Comparison of ENCODE assay signal across 24 cellular contexts in genomic region chr17:46989637-46990431, GRCh38. TPM values are rescaled to one million over a fixed set of nuclear protein-coding genes. Genes with fewer than 3 reads are reported as not detected.
DNase-seq lines count a peak whose midpoint lies in the region; ATAC-seq, FAIRE-seq and TF ChIP-seq lines count a peak whose summit lies in the region.
"Had no signal": no experiment of that assay in that cellular context is flagged by ENCODE, and none has a peak within 500 bp of the region (broad histone marks: within the 10 kb centered on the region; RNA-seq: fewer than 3 reads in every experiment).

No MANE protein-coding gene starts in this region.

- H3K79me2 ChIP-seq in GM12878 (ENCODE audit: control insufficient read depth, insufficient read depth, low read length), result no peaks in the 10 kb centered on the region

- RAD21 ChIA-PET in GM12878 (lab: Charles Lee; ENCODE audit: unreplicated experiment), result no interaction called here

- CTCF ChIA-PET in GM10248 (lab: Yijun Ruan, JAX), result interaction anchor here (1.1 to 1.4 kb wide), 2 partner anchors 11 to 47 kb away, joined by 4 to 6 read pairs; no protein-coding TSS in a partner anchor
- CTCF ChIA-PET in GM12878 (lab: Yijun Ruan, JAX), result no interaction called here

- no peak overlapping the region for H4K91ac ChIP-seq in neuronal stem cell (ENCODE audit: low read depth, low read length, poor library complexity)

- H3K4me3 Mint-ChIP-seq in stimulated activated memory B cell treated with anti-CD40 and anti-IgM and Interleukin-4, amounts not matched to agents 10 μg/mL and 1 μg/mL and 100 μg/mL, for 72 hours, result no peak overlapping the region
- H3K4me3 Mint-ChIP-seq: CD4-positive, CD25-positive, alpha-beta regulatory T cell; CD8-positive, alpha-beta T cell had no signal

- intact Hi-C loops in GM12878 (cut with micrococcal nuclease; ENCODE audit: unreplicated experiment) (no loop called here), breast epithelium (cut with DNase I; ENCODE audit: low total_unique reads) (no loop called here)

- H2BK12ac ChIP-seq in neuronal stem cell (ENCODE audit: low read length), result no peak overlapping the region

- no peak overlapping the region for H3K27ac Mint-ChIP-seq in stimulated activated memory B cell treated with anti-CD40 and anti-IgM and Interleukin-4, amounts not matched to agents 10 μg/mL and 1 μg/mL and 100 μg/mL, for 72 hours
- H3K27ac Mint-ChIP-seq: CD4-positive, CD25-positive, alpha-beta regulatory T cell; CD8-positive, alpha-beta T cell had no signal

- no peak for TF ChIP-seq EP300 in GM12878 (IDR thresholded peaks at IDR 0.05; ENCODE audit: borderline replicate concordance in 1 of 2, control insufficient read depth in 1 of 2, low read depth in 2 of 2, low read length in 2 of 2)

- H3K4me3 ChIP-seq in GM12878 (no peak overlapping the region), neuronal stem cell (ENCODE audit: low read length in 2 of 2) (no peak overlapping the region), breast epithelium (no peak overlapping the region)
- H3K4me3 ChIP-seq: BLaER1, GM23248 had no signal

- TF ChIP-seq CTCF in GM10248 (IDR thresholded peaks at IDR 0.05; ENCODE audit: control extremely low read depth, extremely low read depth, low read depth, missing control alignments), result no peak
- TF ChIP-seq CTCF in GM12878 (IDR thresholded peaks at IDR 0.05 in 2 of 3, conservative IDR thresholded peaks at IDR 0.05 in 1 of 3; ENCODE audit: control insufficient read depth in 2 of 3, extremely low read depth in 1 of 3, insufficient read depth in 1 of 3, low read depth in 3 of 3, low read length in 3 of 3), result no peak
- TF ChIP-seq CTCF in breast epithelium (IDR thresholded peaks at IDR 0.05), result no peak

- TF ChIP-seq RAD21 in GM12878 (IDR thresholded peaks at IDR 0.05; ENCODE audit: insufficient read depth, low read depth, low read length), result no peak

- no peak overlapping the region for H3K23ac ChIP-seq in neuronal stem cell (ENCODE audit: low read depth, low read length, poor library complexity)

- H3K27ac ChIP-seq in GM12878 (ENCODE audit: control insufficient read depth, insufficient read depth) (no peak overlapping the region), neuronal stem cell (replicated peaks; ENCODE audit: low read length) (no peak overlapping the region), breast epithelium (no peak overlapping the region)
- H3K27ac ChIP-seq: BLaER1, C4-2B, GM23248 had no signal

- TF ChIP-seq POLR2A in GM12878 (IDR thresholded peaks at IDR 0.05; ENCODE audit: low read depth, low read length) (no peak), breast epithelium (IDR thresholded peaks at IDR 0.05) (no peak)

- H3K36me3 ChIP-seq in GM12878 (ENCODE audit: control insufficient read depth in 2 of 2, insufficient read depth in 2 of 2, low read length in 1 of 2), result no peaks in the 10 kb centered on the region
- H3K36me3 ChIP-seq in neuronal stem cell (replicated peaks in 1 of 2; ENCODE audit: control insufficient read depth in 2 of 2, insufficient read depth in 2 of 2, low read length in 2 of 2), result no peaks in the 10 kb centered on the region
- H3K36me3 ChIP-seq in breast epithelium, result no peaks in the 10 kb centered on the region
- H3K36me3 ChIP-seq: BLaER1 had no signal

- no peak overlapping the region for H2BK5ac ChIP-seq in neuronal stem cell (ENCODE audit: low read length)

- SMC1A ChIA-PET in GM12878 (lab: Charles Lee; ENCODE audit: uncharacterized antibody, unreplicated experiment), result interaction anchor here (1.5 kb wide), 1 partner anchor 11 kb away, joined by 4 read pairs; no protein-coding TSS in a partner anchor

- no peaks in the 10 kb centered on the region for H3K36me3 Mint-ChIP-seq in stimulated activated memory B cell treated with anti-CD40 and anti-IgM and Interleukin-4, amounts not matched to agents 10 μg/mL and 1 μg/mL and 100 μg/mL, for 72 hours

- no peaks in the 10 kb centered on the region; the same call in 1 of the 2 replicates for H3K4me1 ChIP-seq in GM12878 (ENCODE audit: control insufficient read depth, insufficient read depth, low read length)
- no peaks in the 10 kb centered on the region for H3K4me1 ChIP-seq in neuronal stem cell (ENCODE audit: control insufficient read depth in 2 of 2, insufficient read depth in 1 of 2, low read depth in 1 of 2, low read length in 2 of 2)
- H3K4me1 ChIP-seq in breast epithelium, result no peaks in the 10 kb centered on the region
- H3K4me1 ChIP-seq: Caco-2 had no signal

- H2AK5ac ChIP-seq in neuronal stem cell (ENCODE audit: low read depth, low read length), result no peak overlapping the region

- no peak overlapping the region for H2AFZ ChIP-seq in GM12878 (ENCODE audit: control insufficient read depth, low read depth, low read length)
- no peak overlapping the region for H2AFZ ChIP-seq in neuronal stem cell (ENCODE audit: low read length)
- H2AFZ ChIP-seq: GM23248 had no signal

- no peaks in the 10 kb centered on the region for H3K9me3 Mint-ChIP-seq in stimulated activated memory B cell treated with anti-CD40 and anti-IgM and Interleukin-4, amounts not matched to agents 10 μg/mL and 1 μg/mL and 100 μg/mL, for 72 hours
- H3K9me3 Mint-ChIP-seq: CD4-positive, CD25-positive, alpha-beta regulatory T cell; CD8-positive, alpha-beta T cell had no signal

- H3K14ac ChIP-seq in neuronal stem cell (ENCODE audit: low read length), result no peak overlapping the region

- H3K9ac ChIP-seq in GM12878 (ENCODE audit: control insufficient read depth, insufficient read depth, low read length) (no peak overlapping the region), neuronal stem cell (ENCODE audit: low read depth, low read length, poor library complexity) (peak overlapping the region; percentile 57)
- H3K9ac ChIP-seq: BLaER1, GM23248 had no signal

- H3K18ac ChIP-seq in neuronal stem cell (ENCODE audit: low read length), result peak overlapping the region; percentile 5

- H2BK120ac ChIP-seq in neuronal stem cell (ENCODE audit: low read depth, low read length), result no peak overlapping the region

- H3K4me1 Mint-ChIP-seq in stimulated activated memory B cell treated with anti-CD40 and anti-IgM and Interleukin-4, amounts not matched to agents 10 μg/mL and 1 μg/mL and 100 μg/mL, for 72 hours, result no peaks in the 10 kb centered on the region
- H3K4me1 Mint-ChIP-seq: CD4-positive, CD25-positive, alpha-beta regulatory T cell had no signal

- no peaks in the 10 kb centered on the region for H3K27me3 Mint-ChIP-seq in stimulated activated memory B cell treated with anti-CD40 and anti-IgM and Interleukin-4, amounts not matched to agents 10 μg/mL and 1 μg/mL and 100 μg/mL, for 72 hours

- H3K9me3 ChIP-seq in GM12878 (replicated peaks; ENCODE audit: control insufficient read depth, insufficient read depth, low read length) (no peaks in the 10 kb centered on the region), neuronal stem cell (replicated peaks in 1 of 2; ENCODE audit: control insufficient read depth in 2 of 2, insufficient read depth in 1 of 2, low read depth in 1 of 2, low read length in 2 of 2) (no peaks in the 10 kb centered on the region), breast epithelium (no peaks in the 10 kb centered on the region)
- H3K9me3 ChIP-seq: BLaER1, Caco-2 had no signal

- FAIRE-seq in GM12878 (lab: Jason Lieb, UNC) (no peak), RCC 7860 (lab: Jason Lieb, UNC) (no peak), GM19239 (lab: Jason Lieb, UNC) (no peak)
- FAIRE-seq: G401.6, GM12891, GM18507, H1 had no signal

- H2BK15ac ChIP-seq in neuronal stem cell (ENCODE audit: low read length), result no peak overlapping the region

- DNase-seq in GM10248 (ENCODE audit: extremely low spot score), result peak; percentile 34
- no peak for DNase-seq in GM12878 (ENCODE audit: low read depth, low spot score)
- DNase-seq in neuronal stem cell (ENCODE audit: low spot score), result no peak
- DNase-seq in breast epithelium (ENCODE audit: low spot score in 2 of 2), result no peak
- no peak for DNase-seq in RCC 7860 (ENCODE audit: low spot score)
- DNase-seq in GM19239 (ENCODE audit: insufficient read length, low spot score), result no peak
- DNase-seq: Caco-2; CD4-positive, CD25-positive, alpha-beta regulatory T cell; CD8-positive, alpha-beta T cell; DMS153; DND-41; GM23248; H7; HCEC 1CT had no signal

- no peaks in the 10 kb centered on the region for H4K20me1 ChIP-seq in GM12878 (ENCODE audit: control insufficient read depth, insufficient read depth)
- H4K20me1 ChIP-seq: BLaER1 had no signal

- POLR2A ChIA-PET in GM10248 (lab: Yijun Ruan, JAX) (no interaction called here), GM12878 (lab: Charles Lee) (no interaction called here)

- ATAC-seq in GM12878 (peak; percentile 83), GM21390 (IDR thresholded peaks at IDR 0.05; ENCODE audit: unreplicated experiment) (no peak)
- ATAC-seq in stimulated activated memory B cell treated with anti-CD40 and anti-IgM and Interleukin-4, amounts not matched to agents 10 μg/mL and 1 μg/mL and 100 μg/mL, for 72 hours, result peak; percentile 47
- ATAC-seq: CD8-positive, alpha-beta T cell had no signal

- no peak overlapping the region for H3K4ac ChIP-seq in neuronal stem cell (ENCODE audit: low read length)

- H3K27me3 ChIP-seq in GM12878 (replicated peaks in 1 of 2; ENCODE audit: control insufficient read depth in 2 of 2, insufficient read depth in 2 of 2, low read length in 1 of 2), result no peaks in the 10 kb centered on the region; a peak in 1 of 4 replicates
- no peaks in the 10 kb centered on the region for H3K27me3 ChIP-seq in neuronal stem cell (ENCODE audit: control insufficient read depth in 3 of 3, insufficient read depth in 3 of 3, low read depth in 1 of 3, low read length in 3 of 3)
- H3K27me3 ChIP-seq in breast epithelium, result no peaks in the 10 kb centered on the region
- H3K27me3 ChIP-seq: BLaER1 had no signal

- H3K4me2 ChIP-seq in GM12878 (ENCODE audit: control insufficient read depth, insufficient read depth) (no peak overlapping the region), neuronal stem cell (ENCODE audit: insufficient read depth, low read length, poor library complexity, severe bottlenecking) (no peak overlapping the region)
- H3K4me2 ChIP-seq: BLaER1 had no signal

- in situ Hi-C loops in GM12878 (cut with MboI), result no loop called here

- no TSS peak for BruUV-seq in GM12878 (replicated peaks; lab: Mats Ljungman, UMichigan)

- H3K79me1 ChIP-seq in neuronal stem cell (ENCODE audit: low read depth, low read length), result no peaks in the 10 kb centered on the region

- H4K8ac ChIP-seq in neuronal stem cell (ENCODE audit: low read depth, low read length), result no peak overlapping the region

- WGBS in GM12878 (ENCODE audit: insufficient coverage, insufficient replicate concordance, low lambda C conversion rate, missing lambda C conversion rate), result 8% methylated on average over 11 of the region's 11 CpGs
- WGBS in neuronal stem cell (ENCODE audit: extremely low coverage in 2 of 2, insufficient read length in 2 of 2, insufficient replicate concordance in 1 of 2), 2 donors, result no CpG with 5 or more reads among the region's 11 CpGs

RNA-seq across cellular contexts. Expression of gene RPRML, which starts 10.8 kb away (rescaled TPM):
- not detected in 2 replicates for total RNA-seq in GM12878 (2013; cell fraction: nucleolus; rRNA removed)
- total RNA-seq in GM12878 (2014; rRNA removed) (not detected in 2 replicates), GM12878 (2014; rRNA removed; fragmentation: Illumina TruSeq; extraction: Trizol) (not detected in 2 replicates), GM12878 (2021) (not detected in 2 replicates), breast epithelium (under 1 TPM in 1 of 3 donors, not detected in 2; 0.66 TPM)
- not detected for polyA plus RNA-seq in GM12878 (2011; ENCODE audit: low read depth)
- polyA plus RNA-seq in GM12878 (2011; rRNA removed) (not detected in 2 replicates), GM12878 (2014; fragmentation: Illumina TruSeq; extraction: Trizol) (not detected in 2 replicates), GM12878 (2014; fragmentation: Nextera tagmentation; extraction: Ambion mirVana) (not detected), GM12878 (2014; rRNA removed) (not detected in 2 replicates), GM12878 (2016; fragmentation: Nextera tagmentation; extraction: Ambion mirVana) (not detected)
- not detected in 2 replicates for polyA plus RNA-seq in GM12878 (2011; cell fraction: cytosol; rRNA removed)
- not detected in 2 replicates for polyA plus RNA-seq in GM12878 (2011; cell fraction: nucleus; rRNA removed)
- polyA plus RNA-seq in GM12878 (2012), result not detected in 2 replicates
- polyA minus RNA-seq in GM12878 (2011; rRNA and poly(A)+ RNA removed), result not detected in 2 replicates
- not detected in 2 replicates for polyA minus RNA-seq in GM12878 (2011; cell fraction: cytosol; rRNA and poly(A)+ RNA removed)
- not detected in 2 replicates for polyA minus RNA-seq in GM12878 (2011; cell fraction: nucleus; rRNA and poly(A)+ RNA removed)
- polyA plus RNA-seq in neuronal stem cell (2013, experiment 1 of 2), result 1.5 TPM
- 1.5 TPM for polyA plus RNA-seq in neuronal stem cell (2013, experiment 2 of 2)
- total RNA-seq: A172; A673; Caco-2; CD4-positive, CD25-positive, alpha-beta regulatory T cell; CD8-positive, alpha-beta T cell; GM23248 had no signal
- polyA plus RNA-seq: CD4-positive, CD25-positive, alpha-beta regulatory T cell; GM23248 had no signal
